Comparison of ENCODE assay signal across 8 cellular contexts in genomic region chr3:186746008-186746407, GRCh38. TPM values are rescaled to one million over a fixed set of nuclear protein-coding genes. Genes with fewer than 3 reads are reported as not detected.
DNase-seq lines count a peak whose midpoint lies in the region; ATAC-seq, FAIRE-seq and TF ChIP-seq lines count a peak whose summit lies in the region.

No MANE protein-coding gene starts in this region.

- ATAC-seq in left lung, result peak; percentile 98

- H3K9me3 ChIP-seq in mammary epithelial cell (replicated peaks; ENCODE audit: insufficient read depth, low read length) (no peaks in the 10 kb centered on the region), left lung (no peaks in the 10 kb centered on the region)

- no peaks in the 10 kb centered on the region for H4K20me1 ChIP-seq in mammary epithelial cell (ENCODE audit: insufficient read depth, low read length)

- TF ChIP-seq CTCF in mammary epithelial cell (conservative IDR thresholded peaks at IDR 0.05 in 1 of 2, IDR thresholded peaks at IDR 0.05 in 1 of 2; ENCODE audit: extremely low read depth in 1 of 2, insufficient read depth in 1 of 2, low read depth in 1 of 2, low read length in 2 of 2), result no peak
- no peak for TF ChIP-seq CTCF in left lung (IDR thresholded peaks at IDR 0.05)

- CTCF ChIA-PET in mammary epithelial cell (lab: Charles Lee; ENCODE audit: low non-redundant PET), result no interaction called here

- peak; percentile 66 for DNase-seq in AG08396 (ENCODE audit: low spot score)
- DNase-seq in KG1 (lab: John Stamatoyannopoulos, UW), result peak; percentile 32
- DNase-seq in mammary epithelial cell, result peak; percentile 14
- peak in 1 of 2 donors; percentile 68 for DNase-seq in left lung
- DNase-seq in NCI-H82 (lab: John Stamatoyannopoulos, UW), result no peak
- no peak for DNase-seq in GM19239 (ENCODE audit: insufficient read length, low spot score)
- no peak for DNase-seq in effector CD8-positive, alpha-beta T cell (lab: John Stamatoyannopoulos, UW)
- DNase-seq in NCI-H1436 (lab: John Stamatoyannopoulos, UW), result no peak

- H3K79me2 ChIP-seq in mammary epithelial cell (ENCODE audit: insufficient read depth, low read length), result no peaks in the 10 kb centered on the region

- H3K9ac ChIP-seq in mammary epithelial cell (ENCODE audit: insufficient read depth, low read length), result no peak overlapping the region

- no TSS peak for BruUV-seq in mammary epithelial cell (replicated peaks; lab: Mats Ljungman, UMichigan)

- in situ Hi-C loops in mammary epithelial cell (cut with MboI; ENCODE audit: low sequenced_read_pairs in 2 of 2), result no loop called here

- H2AFZ ChIP-seq in mammary epithelial cell (ENCODE audit: low read depth, low read length), result peak overlapping the region; percentile 84

- H3K27ac ChIP-seq in mammary epithelial cell (ENCODE audit: insufficient read depth, low read depth, low read length) (no peak overlapping the region), left lung (peak overlapping the region in 1 of 2 donors; percentile 48)

- H3K4me2 ChIP-seq in mammary epithelial cell (ENCODE audit: insufficient read depth, low read depth, low read length), result no peak overlapping the region

- 49% methylated on average over 10 of the region's 10 CpGs for WGBS in mammary epithelial cell (ENCODE audit: low coverage, missing lambda C conversion rate)

- no peak for FAIRE-seq in GM19239 (lab: Jason Lieb, UNC)

- dilution Hi-C loops in mammary epithelial cell (cut with HindIII; ENCODE audit: low sequenced_read_pairs), result no loop called here

- peaks cover 4% of the 10 kb centered on the region for H3K4me1 ChIP-seq in mammary epithelial cell (ENCODE audit: insufficient read depth, low read length)
- peaks cover 0 to 6% of the 10 kb centered on the region in 2 donors for H3K4me1 ChIP-seq in left lung

- H3K27me3 ChIP-seq in mammary epithelial cell (ENCODE audit: insufficient read depth, low read length) (no peaks in the 10 kb centered on the region), left lung (no peaks in the 10 kb centered on the region)

- intact Hi-C loops in mammary epithelial cell (cut with micrococcal nuclease) (no loop called here), left lung (cut with DNase I) (no loop called here)

- H3K4me3 ChIP-seq in mammary epithelial cell (replicated peaks in 1 of 3; ENCODE audit: insufficient read depth in 1 of 3, low read depth in 2 of 3, low read length in 3 of 3) (no peak overlapping the region), left lung (no peak overlapping the region)

- H3K36me3 ChIP-seq in mammary epithelial cell (ENCODE audit: insufficient read depth, low read length) (no peaks in the 10 kb centered on the region), left lung (no peaks in the 10 kb centered on the region)

RNA-seq across cellular contexts. Expression of gene KNG1, which starts 28.8 kb away (rescaled TPM):
- total RNA-seq in mammary epithelial cell, result not detected
- not detected for polyA plus RNA-seq in mammary epithelial cell
- not detected for polyA minus RNA-seq in mammary epithelial cell
- total RNA-seq in left lung, result not detected

RNA-seq across cellular contexts. Expression of gene EIF4A2, which starts 37.4 kb away (rescaled TPM):
- total RNA-seq in mammary epithelial cell (100 to 1,000 TPM; 291 to 441 TPM), left lung (100 to 1,000 TPM; 344 to 435 TPM)
- 161 TPM for polyA plus RNA-seq in mammary epithelial cell
- polyA minus RNA-seq in mammary epithelial cell, result 86.0 TPM

Comparison
In these comparisons a context has a peak if more than half of its experiments do, and no peak if none do; other contexts are left out.
1. DNase-seq: peak in AG08396 (single experiment), KG1 (single experiment) and mammary epithelial cell (single experiment); none in NCI-H82 (single experiment), GM19239 (single experiment), effector CD8-positive, alpha-beta T cell (single experiment) and NCI-H1436 (single experiment).